8 cellular contexts compared by ENCODE assay signal in genomic region chr18:13530879-13531387, GRCh38.
A peak's percentile ranks its signal among the peaks of the same experiment; 100 is the strongest.
DNase-seq lines count a peak whose midpoint lies in the region; ATAC-seq and TF ChIP-seq lines count a peak whose summit lies in the region.

No MANE protein-coding gene starts in this region.

- H3K36me3 Mint-ChIP-seq in naive B cell: no peaks in the 10 kb centered on the region

- no peak overlapping the region for H3K4me3 Mint-ChIP-seq in naive B cell

- no peaks in the 10 kb centered on the region for H3K36me3 ChIP-seq in GM06990 (ENCODE audit: control insufficient read depth, insufficient read depth, low read length)

- H3K4me1 Mint-ChIP-seq in naive B cell: peaks cover 9 to 41% (median 11%) of the 10 kb centered on the region in 3 donors

- H3K4me3 ChIP-seq in AG04449 (ENCODE audit: low read depth, low read length) (no peak overlapping the region), GM06990 (replicated peaks; ENCODE audit: low read depth, low read length) (no peak overlapping the region), epithelial cell of proximal tubule (ENCODE audit: low read depth, low read length) (no peak overlapping the region)

- peak; percentile 10 for DNase-seq in AG04449 (ENCODE audit: low read depth, low spot score)
- DNase-seq in GM06990 (ENCODE audit: extremely low read depth, insufficient read length): no peak
- DNase-seq in RKO (ENCODE audit: low spot score): peak; percentile 23
- DNase-seq in epithelial cell of proximal tubule (ENCODE audit: low read depth): no peak
- DNase-seq in naive B cell: no peak
- DNase-seq in stimulated activated CD8-positive, alpha-beta memory T cell treated with anti-CD3 and anti-CD28 coated beads, Interleukin-4, amount 100 ng/mL, for 48 hours: no peak

- H3K27me3 Mint-ChIP-seq in naive B cell: no peaks in the 10 kb centered on the region

- peak; percentile 70 for TF ChIP-seq CTCF in AG04449 (IDR thresholded peaks at IDR 0.05; ENCODE audit: insufficient read depth, low read length, missing control alignments)
- TF ChIP-seq CTCF in GM06990 (IDR thresholded peaks at IDR 0.05; ENCODE audit: insufficient read depth, low read length, poor library complexity, severe bottlenecking): peak; percentile 48
- peak; percentile 74 for TF ChIP-seq CTCF in epithelial cell of proximal tubule (conservative IDR thresholded peaks at IDR 0.05; ENCODE audit: low read depth, low read length)

- H3K27ac Mint-ChIP-seq in naive B cell: peak overlapping the region in 1 of 6 donors; percentile 12

- H3K27me3 ChIP-seq in GM06990 (replicated peaks; ENCODE audit: control insufficient read depth, insufficient read depth, low read length): peaks cover 1% of the 10 kb centered on the region

- H3K9me3 Mint-ChIP-seq in naive B cell: no peaks in the 10 kb centered on the region

- ATAC-seq in naive B cell (ENCODE audit: low read depth in 2 of 2) (peak; percentile 40 to 68), GM18858 (IDR thresholded peaks at IDR 0.05; ENCODE audit: unreplicated experiment) (no peak), GM21576 (IDR thresholded peaks at IDR 0.05; ENCODE audit: unreplicated experiment) (no peak)

- POLR2A ChIA-PET in AG04449 (lab: Yijun Ruan, JAX): no interaction called here

- CTCF ChIA-PET in AG04449 (lab: Yijun Ruan, JAX): interaction anchor here (0.7 to 7.2 kb wide), 12 partner anchors 8 to 357 kb away, joined by 3 to 95 read pairs (median 4); no protein-coding TSS in a partner anchor

Comparison
In these comparisons a context has a peak if more than half of its experiments do, and no peak if none do; other contexts are left out.
1. DNase-seq: peak in AG04449 (single experiment) and RKO (single experiment); none in GM06990 (single experiment), epithelial cell of proximal tubule (single experiment), naive B cell (single experiment) and stimulated activated CD8-positive, alpha-beta memory T cell treated with anti-CD3 and anti-CD28 coated beads, Interleukin-4, amount 100 ng/mL, for 48 hours (single experiment).
2. ATAC-seq: peak in naive B cell (2 of 2); none in GM18858 (single experiment) and GM21576 (single experiment).
3. Peak in every context shown above with its lines, with median percentiles within 50 percentile points of each other: CTCF ChIP-seq.